ENCODE assay signal across 8 cellular contexts in genomic region chr17:38852771-38853291, GRCh38.
A peak's percentile ranks its signal among the peaks of the same experiment; 100 is the strongest.
DNase-seq lines count a peak whose midpoint lies in the region; ATAC-seq lines count a peak whose summit lies in the region.

No MANE protein-coding gene starts in this region.

- H3K4me1 ChIP-seq in ACC112 (ENCODE audit: control insufficient read depth, insufficient read depth, low read length, unreplicated experiment): peaks cover 10% of the 10 kb centered on the region
- H3K4me1 ChIP-seq in adipocyte (ENCODE audit: control insufficient read depth, insufficient read depth, low read length): peaks cover 26% of the 10 kb centered on the region
- peaks cover 10% of the 10 kb centered on the region for H3K4me1 ChIP-seq in iPS-18a (ENCODE audit: control insufficient read depth, low read depth, low read length)

- H3K27me3 ChIP-seq in ACC112 (ENCODE audit: insufficient read depth, low read length): no peaks in the 10 kb centered on the region
- no peaks in the 10 kb centered on the region for H3K27me3 ChIP-seq in adipocyte (replicated peaks; ENCODE audit: control insufficient read depth, insufficient read depth, low read length)
- H3K27me3 ChIP-seq in iPS-18a (ENCODE audit: control insufficient read depth, insufficient read depth, low read length): no peaks in the 10 kb centered on the region

- H3K27ac ChIP-seq in ACC112 (ENCODE audit: low read depth, low read length) (peak overlapping the region; percentile 87), iPS-18a (ENCODE audit: low read length) (peak overlapping the region; percentile 88)

- DNase-seq in adipocyte (ENCODE audit: low read depth): peak; percentile 35
- peak; percentile 22 for DNase-seq in stimulated activated naive CD8-positive, alpha-beta T cell treated with anti-CD3 and anti-CD28 coated beads, Interleukin-15, Interleukin-2, amounts not matched to agents 100 U/mL and 50 U/mL, for 24 hours
- no peak for DNase-seq in NCI-H1092 (lab: John Stamatoyannopoulos, UW)

- no peak overlapping the region for H2AFZ ChIP-seq in ACC112 (ENCODE audit: low read length, unreplicated experiment)

- peaks cover 40% of the 10 kb centered on the region for H3K36me3 ChIP-seq in ACC112 (ENCODE audit: insufficient read depth, low read length)
- H3K36me3 ChIP-seq in adipocyte (ENCODE audit: control insufficient read depth, insufficient read depth, low read length, severe bottlenecking): peaks cover 47% of the 10 kb centered on the region
- peaks cover 50% of the 10 kb centered on the region for H3K36me3 ChIP-seq in iPS-18a (ENCODE audit: control insufficient read depth, low read depth, low read length)

- H3K4me3 ChIP-seq in ACC112 (ENCODE audit: low read depth, low read length): peak overlapping the region; percentile 99
- peak overlapping the region; percentile 98 for H3K4me3 ChIP-seq in adipocyte (ENCODE audit: low read length)
- H3K4me3 ChIP-seq in iPS-18a (ENCODE audit: low read length): peak overlapping the region; percentile 98

- H3K9ac ChIP-seq in adipocyte (ENCODE audit: low read length): peak overlapping the region; percentile 99
- H3K9ac ChIP-seq in iPS-18a (ENCODE audit: low read length): peak overlapping the region; percentile 98

- no peaks in the 10 kb centered on the region for H3K9me3 ChIP-seq in adipocyte (ENCODE audit: control insufficient read depth, low read length)
- H3K9me3 ChIP-seq in iPS-18a (ENCODE audit: control insufficient read depth, low read depth, low read length): no peaks in the 10 kb centered on the region

- H3K79me2 ChIP-seq in ACC112 (ENCODE audit: control insufficient read depth, insufficient read depth, low read length, unreplicated experiment): peaks cover 41% of the 10 kb centered on the region

- ATAC-seq in HG03342 (IDR thresholded peaks at IDR 0.05; ENCODE audit: unreplicated experiment) (peak; percentile 21), GM18502 (IDR thresholded peaks at IDR 0.05; ENCODE audit: poor library complexity, unreplicated experiment) (no peak), GM18511 (IDR thresholded peaks at IDR 0.05; ENCODE audit: unreplicated experiment) (no peak)
- ATAC-seq in stimulated activated naive CD8-positive, alpha-beta T cell treated with anti-CD3 and anti-CD28 coated beads, Interleukin-15, Interleukin-2, amounts not matched to agents 100 U/mL and 50 U/mL, for 24 hours: no peak
